In the genomic region with DNA sequence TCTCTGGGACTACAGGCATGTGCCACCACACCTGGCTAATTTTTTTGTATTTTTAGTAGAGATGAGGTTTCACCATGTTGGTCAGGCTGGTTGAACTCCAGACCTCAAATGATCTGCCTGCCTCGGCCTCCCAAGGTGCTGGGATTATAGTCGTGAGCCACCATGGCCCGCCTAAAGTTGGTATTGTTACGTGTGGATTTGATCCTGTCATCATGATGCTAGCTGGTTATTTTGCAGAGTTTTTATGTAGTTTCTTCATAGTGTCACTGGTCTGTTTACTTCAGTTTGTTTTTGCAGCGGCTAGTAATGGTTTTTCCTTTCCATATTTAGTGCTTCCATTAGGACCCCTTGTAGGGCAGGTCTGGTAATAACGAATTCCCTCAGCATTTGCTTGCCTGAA, we compare ENCODE assay signal across 27 cellular contexts.
"Had no signal": no experiment of that assay in that cellular context is flagged by ENCODE, and none has a peak within 500 bp of the region (broad histone marks: within the 10 kb centered on the region; RNA-seq: fewer than 3 reads in every experiment).

No MANE protein-coding gene starts in this region.

- H3K36me3 Mint-ChIP-seq: stimulated activated effector memory CD8-positive, alpha-beta T cell treated with anti-CD3 and anti-CD28 coated beads, Interleukin-12 subunit alpha, Interleukin-12 subunit beta, amount 100 ng/mL, for 72 hours; stimulated activated memory B cell treated with anti-CD40 and anti-IgM and Interleukin-4, amounts not matched to agents 10 μg/mL and 1 μg/mL and 100 μg/mL, for 72 hours; stimulated activated naive B cell treated with anti-CD40 and anti-IgM and Interleukin-4, amounts not matched to agents 10 μg/mL and 1 μg/mL and 100 μg/mL, for 72 hours had no signal

- H3K36me3 ChIP-seq: stomach, suprapubic skin, thoracic aorta, thyroid gland, tibial artery, tibial nerve, transverse colon, upper lobe of left lung, upper lobe of right lung, uterus, vagina had no signal

- H3K27me3 ChIP-seq: stomach, suprapubic skin, thyroid gland, tibial artery, tibial nerve, transverse colon, upper lobe of left lung, upper lobe of right lung, uterus, vagina had no signal

- H3K27ac ChIP-seq: stomach, suprapubic skin, thoracic aorta, thyroid gland, tibial artery, tibial nerve, transverse colon, upper lobe of left lung, upper lobe of right lung, uterus, vagina had no signal

- H3K9me3 Mint-ChIP-seq: stimulated activated effector memory CD8-positive, alpha-beta T cell treated with anti-CD3 and anti-CD28 coated beads, Interleukin-12 subunit alpha, Interleukin-12 subunit beta, amount 100 ng/mL, for 72 hours had no signal

- H3K4me3 Mint-ChIP-seq: stimulated activated effector memory CD8-positive, alpha-beta T cell treated with anti-CD3 and anti-CD28 coated beads, Interleukin-12 subunit alpha, Interleukin-12 subunit beta, amount 100 ng/mL, for 72 hours; stimulated activated memory B cell treated with anti-CD40 and anti-IgM and Interleukin-4, amounts not matched to agents 10 μg/mL and 1 μg/mL and 100 μg/mL, for 72 hours; stimulated activated naive B cell treated with anti-CD40 and anti-IgM and Interleukin-4, amounts not matched to agents 10 μg/mL and 1 μg/mL and 100 μg/mL, for 72 hours; stimulated activated naive CD8-positive, alpha-beta T cell treated with anti-CD3 and anti-CD28 coated beads, Interleukin-15, amount 100 ng/mL, for 72 hours; stimulated activated naive CD8-positive, alpha-beta T cell treated with anti-CD3 and anti-CD28 coated beads, Interleukin-15, Interleukin-2, amounts not matched to agents 100 ng/mL and 50 ng/mL, for 24 hours had no signal

- H3K27ac Mint-ChIP-seq: stimulated activated effector memory CD8-positive, alpha-beta T cell treated with anti-CD3 and anti-CD28 coated beads, Interleukin-12 subunit alpha, Interleukin-12 subunit beta, amount 100 ng/mL, for 72 hours; stimulated activated memory B cell treated with anti-CD40 and anti-IgM and Interleukin-4, amounts not matched to agents 10 μg/mL and 1 μg/mL and 100 μg/mL, for 72 hours; stimulated activated naive B cell treated with anti-CD40 and anti-IgM and Interleukin-4, amounts not matched to agents 10 μg/mL and 1 μg/mL and 100 μg/mL, for 72 hours; stimulated activated naive CD8-positive, alpha-beta T cell treated with anti-CD3 and anti-CD28 coated beads, Interleukin-15, amount 100 ng/mL, for 72 hours; stimulated activated naive CD8-positive, alpha-beta T cell treated with anti-CD3 and anti-CD28 coated beads, Interleukin-15, Interleukin-2, amounts not matched to agents 100 ng/mL and 50 ng/mL, for 24 hours had no signal

- H3K4me1 Mint-ChIP-seq: stimulated activated effector memory CD8-positive, alpha-beta T cell treated with anti-CD3 and anti-CD28 coated beads, Interleukin-12 subunit alpha, Interleukin-12 subunit beta, amount 100 ng/mL, for 72 hours; stimulated activated memory B cell treated with anti-CD40 and anti-IgM and Interleukin-4, amounts not matched to agents 10 μg/mL and 1 μg/mL and 100 μg/mL, for 72 hours; stimulated activated naive B cell treated with anti-CD40 and anti-IgM and Interleukin-4, amounts not matched to agents 10 μg/mL and 1 μg/mL and 100 μg/mL, for 72 hours; stimulated activated naive CD8-positive, alpha-beta T cell treated with anti-CD3 and anti-CD28 coated beads, Interleukin-15, amount 100 ng/mL, for 72 hours had no signal

- H3K9me3 ChIP-seq: thyroid gland, tibial artery, transverse colon, upper lobe of left lung, upper lobe of right lung, uterus, vagina had no signal

- H3K4me3 ChIP-seq: stomach, suprapubic skin, thoracic aorta, thyroid gland, tibial artery, tibial nerve, transverse colon, upper lobe of left lung, upper lobe of right lung, uterus, vagina had no signal

- DNase-seq: stimulated activated CD4-positive, alpha-beta T cell treated with anti-CD3 and anti-CD28 coated beads, Interleukin-1b, Interleukin-23, amount 100 ng/mL, for 48 hours; stimulated activated CD4-positive, alpha-beta T cell treated with anti-CD3 and anti-CD28 coated beads, Interleukin-2, amount 100 ng/mL, for 24 hours; stimulated activated CD4-positive, alpha-beta T cell treated with anti-CD3 and anti-CD28 coated beads, Interleukin-2, amount 100 ng/mL, for 48 hours; stimulated activated CD4-positive, alpha-beta T cell treated with anti-CD3 and anti-CD28 coated beads, Interleukin-4, amount 100 ng/mL, for 1 hour; stimulated activated CD4-positive, alpha-beta T cell treated with anti-CD3 and anti-CD28 coated beads, Interleukin-4, amount 100 ng/mL, for 24 hours; stimulated activated CD4-positive, alpha-beta T cell treated with anti-CD3 and anti-CD28 coated beads, Interleukin-4, amount 100 ng/mL, for 4 hours; stimulated activated naive B cell treated with anti-CD40 and anti-IgM and Interleukin-4, amounts not matched to agents 10 μg/mL and 1 μg/mL and 100 μg/mL, for 72 hours; stimulated activated naive CD4-positive, alpha-beta T cell; stimulated activated naive CD4-positive, alpha-beta T cell treated with Interleukin-2 at 50 U/mL for 16 hours; stimulated activated naive CD8-positive, alpha-beta T cell treated with anti-CD3 and anti-CD28 coated beads, Interleukin-15, amount 100 ng/mL, for 72 hours; stimulated activated naive CD8-positive, alpha-beta T cell treated with anti-CD3 and anti-CD28 coated beads, Interleukin-15, Interleukin-2, amounts not matched to agents 100 U/mL and 50 U/mL, for 24 hours; stomach; substantia nigra; thyroid gland; tibial artery; transverse colon; trophoblast cell; upper lobe of left lung; upper lobe of right lung; uterus had no signal

- H3K4me1 ChIP-seq: stomach, suprapubic skin, thyroid gland, tibial artery, tibial nerve, transverse colon, upper lobe of left lung, upper lobe of right lung, uterus, vagina had no signal

- ATAC-seq: stimulated activated effector memory CD8-positive, alpha-beta T cell treated with anti-CD3 and anti-CD28 coated beads, Interleukin-12 subunit alpha, Interleukin-12 subunit beta, amount 100 ng/mL, for 72 hours; stimulated activated memory B cell treated with anti-CD40 and anti-IgM and Interleukin-4, amounts not matched to agents 10 μg/mL and 1 μg/mL and 100 μg/mL, for 72 hours; stimulated activated naive B cell treated with anti-CD40 and anti-IgM and Interleukin-4, amounts not matched to agents 10 μg/mL and 1 μg/mL and 100 μg/mL, for 72 hours; stimulated activated naive CD8-positive, alpha-beta T cell treated with anti-CD3 and anti-CD28 coated beads, Interleukin-15, amount 100 ng/mL, for 72 hours; stimulated activated naive CD8-positive, alpha-beta T cell treated with anti-CD3 and anti-CD28 coated beads, Interleukin-15, Interleukin-2, amounts not matched to agents 100 U/mL and 50 U/mL, for 24 hours; upper lobe of right lung had no signal
